8 cellular contexts compared by ENCODE assay signal in the genomic region with DNA sequence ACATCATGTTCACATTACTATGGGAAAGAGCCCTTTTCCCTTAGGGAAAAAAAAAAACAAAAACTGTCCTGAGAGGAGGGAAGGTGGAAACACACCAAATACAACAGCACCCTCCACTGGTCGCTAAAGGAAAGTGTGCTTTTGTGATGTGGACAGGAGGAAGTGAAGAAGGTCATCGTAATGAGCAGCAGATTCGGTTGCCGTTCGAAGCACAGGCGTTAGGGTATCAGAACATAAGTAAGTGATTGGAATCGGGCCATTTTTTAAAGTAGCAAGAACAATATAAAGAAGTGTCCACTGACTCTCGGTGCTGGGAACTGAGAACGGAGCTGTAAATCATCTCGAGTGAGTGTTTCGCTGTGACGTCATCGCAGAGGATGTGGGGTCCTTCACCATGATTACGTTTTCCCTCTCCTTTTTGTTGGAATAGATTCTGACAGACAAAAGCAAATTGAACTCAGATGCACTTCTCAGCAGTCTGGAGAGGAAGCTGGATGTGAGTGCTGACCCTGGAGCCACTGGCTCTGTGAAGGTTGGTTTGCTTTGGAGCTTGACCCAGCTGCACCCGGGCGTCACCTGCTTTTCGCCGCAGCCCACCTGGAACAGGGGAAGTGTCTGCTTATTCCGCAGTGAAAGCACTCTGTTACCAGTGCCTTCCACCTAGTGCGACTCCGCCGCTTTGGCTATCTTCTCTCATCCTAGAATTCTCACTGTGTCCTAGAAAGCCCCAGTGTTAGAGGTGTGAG.
DNase-seq lines count a peak whose midpoint lies in the region; ATAC-seq, FAIRE-seq and TF ChIP-seq lines count a peak whose summit lies in the region.

No MANE protein-coding gene starts in this region.

- H3K4me2 ChIP-seq in DND-41 (ENCODE audit: insufficient read depth, low read length): no peak overlapping the region
- peak overlapping the region; percentile 49 for H3K4me2 ChIP-seq in K562 (ENCODE audit: insufficient read depth, low read length)

- 2% methylated on average over 22 of the region's 22 CpGs for WGBS in K562 (ENCODE audit: insufficient coverage, low coverage, missing lambda C conversion rate)
- WGBS in spleen, 5 donors: 32 to 39% (median 34%) methylated on average over 22 of the region's 22 CpGs

- TF ChIP-seq CTCF in DND-41 (IDR thresholded peaks at IDR 0.05; ENCODE audit: borderline replicate concordance, extremely low read depth, low read length, poor library complexity, severe bottlenecking) (peak; percentile 77), K562 (IDR thresholded peaks at IDR 0.05 in 2 of 3, conservative IDR thresholded peaks at IDR 0.05 in 1 of 3; ENCODE audit: insufficient read depth in 2 of 3, low read depth in 1 of 3, low read length in 3 of 3) (peak; percentile 61 to 81 (median 80)), spleen (IDR thresholded peaks at IDR 0.05 in 8 of 11, conservative IDR thresholded peaks at IDR 0.05 in 3 of 11) (peak; percentile 38 to 75 (median 59))

- H2AFZ ChIP-seq in DND-41 (ENCODE audit: low read depth, low read length) (no peak overlapping the region), K562 (ENCODE audit: low read depth, low read length) (no peak overlapping the region)

- CTCF ChIA-PET in K562 (lab: Yijun Ruan, JAX; ENCODE audit: low intra/inter-chr PET ratio): interaction anchor here (0.6 to 1.4 kb wide), 4 partner anchors 240 to 852 kb away, joined by 3 to 5 read pairs (median 5); no protein-coding TSS in a partner anchor

- H3K27ac ChIP-seq in DND-41 (ENCODE audit: low read length): no peak overlapping the region
- H3K27ac ChIP-seq in K562 (ENCODE audit: extremely low read depth, low read depth, low read length): no peak overlapping the region
- H3K27ac ChIP-seq in spleen: no peak overlapping the region

- ATAC-seq in DND-41 (ENCODE audit: insufficient read depth, low read depth) (no peak), K562 (peak; percentile 94)

- no peak for TF ChIP-seq POLR2A in K562 (conservative IDR thresholded peaks at IDR 0.05)
- no peak for TF ChIP-seq POLR2A in spleen (IDR thresholded peaks at IDR 0.05)

- no peak for TF ChIP-seq EP300 in K562 (IDR thresholded peaks at IDR 0.05; ENCODE audit: low read length)

- TF ChIP-seq RAD21 in K562 (CRISPR knock-in tag; conservative IDR thresholded peaks at IDR 0.05 in 1 of 2, IDR thresholded peaks at IDR 0.05 in 1 of 2): peak; percentile 60 to 69

- intact Hi-C loops in K562 (cut with micrococcal nuclease) (loop anchor here (1.0 to 5.0 kb wide), 3 partner anchors 185 to 852 kb away; no protein-coding TSS in a partner anchor), spleen (cut with DNase I; ENCODE audit: low total_unique reads) (no loop called here)

- H4K20me1 ChIP-seq in DND-41 (ENCODE audit: insufficient read depth, low read length): no peaks in the 10 kb centered on the region
- H4K20me1 ChIP-seq in K562 (replicated peaks; ENCODE audit: control insufficient read depth, insufficient read depth, low read length): no peaks in the 10 kb centered on the region

- no peaks in the 10 kb centered on the region for H3K9me1 ChIP-seq in K562 (ENCODE audit: control insufficient read depth, insufficient read depth, low read length)

- H3K36me3 ChIP-seq in DND-41 (ENCODE audit: insufficient read depth, low read length) (no peaks in the 10 kb centered on the region), NT2/D1 (ENCODE audit: insufficient read depth, insufficient read length, low read length) (no peaks in the 10 kb centered on the region), K562 (ENCODE audit: control insufficient read depth, insufficient read depth, low read length) (no peaks in the 10 kb centered on the region), spleen (no peaks in the 10 kb centered on the region)

- H3K9ac ChIP-seq in DND-41 (ENCODE audit: low read depth, low read length): no peak overlapping the region
- H3K9ac ChIP-seq in NT2/D1 (ENCODE audit: insufficient read length, low read depth): no peak overlapping the region
- H3K9ac ChIP-seq in K562 (ENCODE audit: insufficient read depth in 1 of 2, low read depth in 2 of 2, low read length in 2 of 2): no peak overlapping the region

- FAIRE-seq in HTR-8/SVneo (lab: Jason Lieb, UNC) (peak; percentile 9), K562 (lab: Jason Lieb, UNC) (peak; percentile 93)

- no peak overlapping the region for H3K4me3 ChIP-seq in DND-41 (ENCODE audit: low read depth in 1 of 2, low read length in 2 of 2)
- no peak overlapping the region for H3K4me3 ChIP-seq in NT2/D1 (ENCODE audit: insufficient read length, low read depth)
- no peak overlapping the region for H3K4me3 ChIP-seq in K562
- peak overlapping the region in 3 of 8 donors; percentile 3 to 57 (median 3) for H3K4me3 ChIP-seq in spleen

- H3K27me3 ChIP-seq in DND-41 (ENCODE audit: insufficient read depth, low read length, poor library complexity): no peaks in the 10 kb centered on the region
- peaks cover 10% of the 10 kb centered on the region for H3K27me3 ChIP-seq in NT2/D1 (ENCODE audit: insufficient read depth, insufficient read length)
- H3K27me3 ChIP-seq in K562 (ENCODE audit: control insufficient read depth in 2 of 2, insufficient read depth in 2 of 2, low read length in 2 of 2): peaks cover 2 to 16% of the 10 kb centered on the region in 2 experiments; a peak in 3 of 5 replicates
- no peaks in the 10 kb centered on the region for H3K27me3 ChIP-seq in spleen (replicated peaks in 1 of 7)

- DNase-seq in DND-41 (peak; percentile 12), HTR-8/SVneo (ENCODE audit: insufficient read length, low spot score) (peak; percentile 74), NT2/D1 (ENCODE audit: low read depth, low spot score) (peak; percentile 46), K562 (ENCODE audit: extremely low read depth in 1 of 4, low spot score in 3 of 4) (peak; percentile 49 to 72 (median 60)), iPS-NIHi11 (ENCODE audit: low spot score) (peak; percentile 81), spleen (no peak)
- no peak for DNase-seq in activated effector memory CD4-positive, alpha-beta T cell treated with Interleukin-2 at 50 U/mL for 16 hours
- no peak for DNase-seq in effector CD8-positive, alpha-beta T cell (lab: John Stamatoyannopoulos, UW)

- H3K9me3 ChIP-seq in DND-41 (ENCODE audit: insufficient read depth, low read length, severe bottlenecking): no peaks in the 10 kb centered on the region
- H3K9me3 ChIP-seq in NT2/D1 (ENCODE audit: insufficient read depth, low read length): no peaks in the 10 kb centered on the region
- H3K9me3 ChIP-seq in K562 (replicated peaks; ENCODE audit: control insufficient read depth, insufficient read depth, low read depth, low read length): no peaks in the 10 kb centered on the region
- no peaks in the 10 kb centered on the region for H3K9me3 ChIP-seq in spleen

- BruUV-seq in K562 (replicated peaks; lab: Mats Ljungman, UMichigan): no TSS peak

- H3K4me1 ChIP-seq in DND-41 (ENCODE audit: insufficient read depth, low read length) (no peaks in the 10 kb centered on the region), NT2/D1 (ENCODE audit: insufficient read depth, insufficient read length) (no peaks in the 10 kb centered on the region), K562 (replicated peaks in 1 of 2; ENCODE audit: control insufficient read depth in 2 of 2, insufficient read depth in 2 of 2, low read length in 2 of 2) (no peaks in the 10 kb centered on the region), spleen (peaks cover 0 to 7% (median 5%) of the 10 kb centered on the region in 6 donors)

- H3K79me2 ChIP-seq in DND-41 (ENCODE audit: insufficient read depth, low read length) (no peaks in the 10 kb centered on the region), K562 (ENCODE audit: control insufficient read depth, insufficient read depth, low read length) (no peaks in the 10 kb centered on the region)

- in situ Hi-C loops in K562 (cut with MboI): no loop called here

- POLR2A ChIA-PET in K562 (lab: Yijun Ruan, JAX): interaction anchor here (0.6 kb wide), 1 partner anchor 284 kb away, joined by 3 read pairs; no protein-coding TSS in a partner anchor

TF ChIP-seq in K562, 482 proteins besides CTCF, POLR2A, EP300 and RAD21 (continues in another document):
- TF ChIP-seq ZNF589 (CRISPR knock-in tag; IDR thresholded peaks at IDR 0.05; ENCODE audit: low read depth) (no peak), CREM (IDR thresholded peaks at IDR 0.05; ENCODE audit: low read depth) (peak; percentile 86), ASH1L (IDR thresholded peaks at IDR 0.05; ENCODE audit: borderline replicate concordance, low read depth, partially characterized antibody) (no peak), TRIM24 (IDR thresholded peaks at IDR 0.05) (no peak), TAF9B (IDR thresholded peaks at IDR 0.05; ENCODE audit: partially characterized antibody) (no peak), LEF1 (IDR thresholded peaks at IDR 0.05) (no peak), NFIX (CRISPR knock-in tag; IDR thresholded peaks at IDR 0.05; ENCODE audit: low read depth) (no peak), ZNF263 (CRISPR knock-in tag; IDR thresholded peaks at IDR 0.05; ENCODE audit: borderline replicate concordance) (no peak), ZNF3 (CRISPR knock-in tag; IDR thresholded peaks at IDR 0.05) (no peak), TEAD4 (IDR thresholded peaks at IDR 0.05; ENCODE audit: low read length) (no peak), TEAD4 (CRISPR knock-in tag; IDR thresholded peaks at IDR 0.05; ENCODE audit: borderline replicate concordance) (no peak), ZNF212 (CRISPR knock-in tag; IDR thresholded peaks at IDR 0.05) (no peak)
- TF ChIP-seq, protein P1, sequence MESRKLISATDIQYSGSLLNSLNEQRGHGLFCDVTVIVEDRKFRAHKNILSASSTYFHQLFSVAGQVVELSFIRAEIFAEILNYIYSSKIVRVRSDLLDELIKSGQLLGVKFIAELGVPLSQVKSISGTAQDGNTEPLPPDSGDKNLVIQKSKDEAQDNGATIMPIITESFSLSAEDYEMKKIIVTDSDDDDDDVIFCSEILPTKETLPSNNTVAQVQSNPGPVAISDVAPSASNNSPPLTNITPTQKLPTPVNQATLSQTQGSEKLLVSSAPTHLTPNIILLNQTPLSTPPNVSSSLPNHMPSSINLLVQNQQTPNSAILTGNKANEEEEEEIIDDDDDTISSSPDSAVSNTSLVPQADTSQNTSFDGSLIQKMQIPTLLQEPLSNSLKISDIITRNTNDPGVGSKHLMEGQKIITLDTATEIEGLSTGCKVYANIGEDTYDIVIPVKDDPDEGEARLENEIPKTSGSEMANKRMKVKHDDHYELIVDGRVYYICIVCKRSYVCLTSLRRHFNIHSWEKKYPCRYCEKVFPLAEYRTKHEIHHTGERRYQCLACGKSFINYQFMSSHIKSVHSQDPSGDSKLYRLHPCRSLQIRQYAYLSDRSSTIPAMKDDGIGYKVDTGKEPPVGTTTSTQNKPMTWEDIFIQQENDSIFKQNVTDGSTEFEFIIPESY (CRISPR knock-in tag; IDR thresholded peaks at IDR 0.05): no peak

Comparison
In these comparisons a context has a peak if more than half of its experiments do, and no peak if none do; other contexts are left out.
1. DNase-seq: peak in DND-41 (single experiment), HTR-8/SVneo (single experiment), NT2/D1 (single experiment), K562 (4 of 4) and iPS-NIHi11 (single experiment); none in spleen (single experiment), activated effector memory CD4-positive, alpha-beta T cell treated with Interleukin-2 at 50 U/mL for 16 hours (single experiment) and effector CD8-positive, alpha-beta T cell (single experiment).
2. Peak in every context shown above with its lines, with median percentiles within 50 percentile points of each other: CTCF ChIP-seq.